In genomic region chr7:135704074-135704473, GRCh38 we compare ENCODE assay signal across 14 cellular contexts. TPM values are rescaled to one million over a fixed set of nuclear protein-coding genes. Genes with fewer than 3 reads are reported as not detected.
DNase-seq lines count a peak whose midpoint lies in the region; ATAC-seq and TF ChIP-seq lines count a peak whose summit lies in the region.
"Had no signal": no experiment of that assay in that cellular context is flagged by ENCODE, and none has a peak within 500 bp of the region (broad histone marks: within the 10 kb centered on the region; RNA-seq: fewer than 3 reads in every experiment).

No MANE protein-coding gene starts in this region.

- no peaks in the 10 kb centered on the region for H3F3A ChIP-seq in OCI-LY1 (ENCODE audit: insufficient read depth, low read length)

- peak in 5 of 9 donors; percentile 6 to 34 (median 21) for TF ChIP-seq CTCF in heart right ventricle (IDR thresholded peaks at IDR 0.05)
- TF ChIP-seq CTCF in OCI-LY1 (IDR thresholded peaks at IDR 0.05; ENCODE audit: low read length): peak; percentile 62

- DNase-seq in heart right ventricle (no peak), Right ventricle myocardium inferior (ENCODE audit: missing footprints) (no peak), erythroblast (lab: John Stamatoyannopoulos, UW) (peak; percentile 38 to 55), NCI-H146 (lab: John Stamatoyannopoulos, UW) (no peak), immature natural killer cell (no peak), amniotic stem cell (lab: John Stamatoyannopoulos, UW) (no peak)
- no peak for DNase-seq in stimulated activated naive CD8-positive, alpha-beta T cell treated with anti-CD3 and anti-CD28 coated beads, Interleukin-15, amount 100 ng/mL, for 72 hours
- DNase-seq: activated CD4-positive, CD25-positive, alpha-beta regulatory T cell treated with anti-CD3 and anti-CD28 coated beads, Interleukin-2, amount 50 U/mL, for 72 hours; cortex of kidney; NCI-H1694 treated with DMSO at 0.1 percent for 48 hours; SHP77 had no signal

- H3K4me3 ChIP-seq in heart right ventricle (no peak overlapping the region), OCI-LY1 (ENCODE audit: low read depth, low read length, poor library complexity, severe bottlenecking) (no peak overlapping the region)
- H3K4me3 ChIP-seq: BLaER1 treated with 17β-estradiol and CSF1 and Interleukin-3, amounts not matched to agents 10 nM and 100 nM had no signal

- 74 to 87% methylated on average over 2 of the region's 2 CpGs for WGBS in heart right ventricle, 2 donors

- no peak for TF ChIP-seq POLR2A in erythroblast (IDR thresholded peaks at IDR 0.05; ENCODE audit: low read length)

- no peak overlapping the region for H3K4me3 Mint-ChIP-seq in stimulated activated naive CD8-positive, alpha-beta T cell treated with anti-CD3 and anti-CD28 coated beads, Interleukin-15, amount 100 ng/mL, for 72 hours
- no peak overlapping the region for H3K4me3 Mint-ChIP-seq in immature natural killer cell

- H3K27me3 Mint-ChIP-seq in stimulated activated naive CD8-positive, alpha-beta T cell treated with anti-CD3 and anti-CD28 coated beads, Interleukin-15, amount 100 ng/mL, for 72 hours: no peaks in the 10 kb centered on the region
- no peaks in the 10 kb centered on the region for H3K27me3 Mint-ChIP-seq in immature natural killer cell (ENCODE audit: low read depth in 3 of 3)

- H3K36me3 ChIP-seq in heart right ventricle (peaks cover 0 to 12% (median 0%) of the 10 kb centered on the region in 9 donors), OCI-LY1 (ENCODE audit: insufficient read depth, low read length) (no peaks in the 10 kb centered on the region)

- no peaks in the 10 kb centered on the region for H3K9me3 Mint-ChIP-seq in stimulated activated naive CD8-positive, alpha-beta T cell treated with anti-CD3 and anti-CD28 coated beads, Interleukin-15, amount 100 ng/mL, for 72 hours
- H3K9me3 Mint-ChIP-seq in immature natural killer cell: no peaks in the 10 kb centered on the region

- H4K20me1 ChIP-seq in OCI-LY1 (ENCODE audit: insufficient read depth, low read length): no peaks in the 10 kb centered on the region
- H4K20me1 ChIP-seq: BLaER1 treated with 17β-estradiol and CSF1 and Interleukin-3, amounts not matched to agents 10 nM and 100 nM had no signal

- intact Hi-C loops in heart right ventricle (cut with DNase I) (no loop called here), Right ventricle myocardium inferior (cut with DNase I) (no loop called here)

- no peak overlapping the region for H3K27ac Mint-ChIP-seq in stimulated activated naive CD8-positive, alpha-beta T cell treated with anti-CD3 and anti-CD28 coated beads, Interleukin-15, amount 100 ng/mL, for 72 hours
- no peak overlapping the region for H3K27ac Mint-ChIP-seq in immature natural killer cell

- H3K4me2 ChIP-seq in OCI-LY1 (ENCODE audit: low read length): no peak overlapping the region
- H3K4me2 ChIP-seq: BLaER1 treated with 17β-estradiol and CSF1 and Interleukin-3, amounts not matched to agents 10 nM and 100 nM had no signal

- peaks cover 5 to 18% (median 13%) of the 10 kb centered on the region in 3 donors for H3K36me3 Mint-ChIP-seq in immature natural killer cell

- no peaks in the 10 kb centered on the region for H3K9me2 ChIP-seq in OCI-LY1 (ENCODE audit: low read depth, low read length)

- H3K27ac ChIP-seq in heart right ventricle (no peak overlapping the region), OCI-LY1 (ENCODE audit: low read depth, low read length, poor library complexity, severe bottlenecking) (no peak overlapping the region)
- H3K27ac ChIP-seq: BLaER1 treated with 17β-estradiol and CSF1 and Interleukin-3, amounts not matched to agents 10 nM and 100 nM had no signal

- no peaks in the 10 kb centered on the region for H3K9me3 ChIP-seq in heart right ventricle
- no peaks in the 10 kb centered on the region for H3K9me3 ChIP-seq in OCI-LY1 (ENCODE audit: low read length)

- ATAC-seq in heart right ventricle: peak in 1 of 8 donors; percentile 42
- no peak for ATAC-seq in Right ventricle myocardium inferior
- ATAC-seq in stimulated activated naive CD8-positive, alpha-beta T cell treated with anti-CD3 and anti-CD28 coated beads, Interleukin-15, amount 100 ng/mL, for 72 hours: peak; percentile 41

- H3K27me3 ChIP-seq in heart right ventricle: no peaks in the 10 kb centered on the region
- peaks cover 7% of the 10 kb centered on the region; the same call in 1 of the 2 replicates for H3K27me3 ChIP-seq in OCI-LY1 (ENCODE audit: insufficient read depth, low read length)
- H3K27me3 ChIP-seq: BLaER1 treated with 17β-estradiol and CSF1 and Interleukin-3, amounts not matched to agents 10 nM and 100 nM had no signal

- no peak overlapping the region for H2AFZ ChIP-seq in OCI-LY1 (ENCODE audit: low read length)

- no peak overlapping the region for H3K9ac ChIP-seq in OCI-LY1 (ENCODE audit: low read length)
- H3K9ac ChIP-seq: BLaER1 treated with 17β-estradiol and CSF1 and Interleukin-3, amounts not matched to agents 10 nM and 100 nM had no signal

- no peaks in the 10 kb centered on the region for H3K4me1 Mint-ChIP-seq in stimulated activated naive CD8-positive, alpha-beta T cell treated with anti-CD3 and anti-CD28 coated beads, Interleukin-15, amount 100 ng/mL, for 72 hours
- no peaks in the 10 kb centered on the region for H3K4me1 Mint-ChIP-seq in immature natural killer cell

- H3K4me1 ChIP-seq in heart right ventricle: no peaks in the 10 kb centered on the region
- no peaks in the 10 kb centered on the region for H3K4me1 ChIP-seq in OCI-LY1 (ENCODE audit: insufficient read depth, low read length, severe bottlenecking)

- H3K79me2 ChIP-seq in OCI-LY1 (ENCODE audit: insufficient read depth, low read length): no peaks in the 10 kb centered on the region

RNA-seq across cellular contexts. Expression of gene SLC13A4, which starts 23.9 kb away (rescaled TPM):
- under 1 TPM in 8 of 10 donors, not detected in 2; 0.08 to 0.87 (median 0.56) TPM for total RNA-seq in heart right ventricle
- polyA plus RNA-seq in heart right ventricle: 1 to 10 TPM in 1 of 2 donors, under 1 TPM in 1; 0.12 to 2.8 TPM
- not detected for total RNA-seq in Right ventricle myocardium inferior
- polyA plus RNA-seq in immature natural killer cell: not detected
- total RNA-seq: mucosa of gallbladder had no signal

RNA-seq across cellular contexts. Expression of gene STMP1, which starts 41.8 kb away (rescaled TPM):
- total RNA-seq in heart right ventricle (10 to 100 TPM; 26.5 to 35.6 (median 28.6) TPM), Right ventricle myocardium inferior (27.4 TPM)
- polyA plus RNA-seq in heart right ventricle (10 to 100 TPM; 25.7 to 26.3 TPM), immature natural killer cell (10 to 100 TPM; 67.5 to 92.1 (median 74.8) TPM)

RNA-seq across cellular contexts. Expression of gene FAM180A, which starts 44.5 kb away (rescaled TPM):
- total RNA-seq in heart right ventricle: 10 to 100 TPM in 8 of 10 donors, 1 to 10 TPM in 2; 2.0 to 47.6 (median 19.5) TPM
- polyA plus RNA-seq in heart right ventricle: 10 to 100 TPM in 1 of 2 donors, 1 to 10 TPM in 1; 2.4 to 11.3 TPM
- total RNA-seq in Right ventricle myocardium inferior: 6.1 TPM
- polyA plus RNA-seq in immature natural killer cell: not detected

Comparison
In these comparisons a context has a peak if more than half of its experiments do, and no peak if none do; other contexts are left out.
1. DNase-seq: peak in erythroblast (2 of 2); none in heart right ventricle (0 of 2), Right ventricle myocardium inferior (single experiment), stimulated activated naive CD8-positive, alpha-beta T cell treated with anti-CD3 and anti-CD28 coated beads, Interleukin-15, amount 100 ng/mL, for 72 hours (0 of 2), NCI-H146 (single experiment), immature natural killer cell (0 of 3) and amniotic stem cell (single experiment).